In genomic region chr2:240373289-240373885, GRCh38 we compare ENCODE assay signal across 20 cellular contexts.
A peak's percentile ranks its signal among the peaks of the same experiment; 100 is the strongest.
DNase-seq lines count a peak whose midpoint lies in the region; ATAC-seq and TF ChIP-seq lines count a peak whose summit lies in the region.
"Had no signal": no experiment of that assay in that cellular context is flagged by ENCODE, and none has a peak within 500 bp of the region (broad histone marks: within the 10 kb centered on the region; RNA-seq: fewer than 3 reads in every experiment).

No MANE protein-coding gene starts in this region.

- H3K27ac ChIP-seq in AG04450 (ENCODE audit: low read depth, low read length) = peak overlapping the region; percentile 91
- peak overlapping the region; percentile 93 for H3K27ac ChIP-seq in SJSA1
- H3K27ac ChIP-seq in lung (ENCODE audit: low read depth in 1 of 2, low read length in 1 of 2) = peak overlapping the region; percentile 56 to 58
- peak overlapping the region; percentile 85 for H3K27ac ChIP-seq in smooth muscle cell (ENCODE audit: low read depth)
- H3K27ac ChIP-seq in PC-9 = no peak overlapping the region
- H3K27ac ChIP-seq: cardiac muscle cell, dorsolateral prefrontal cortex, KMS-11 had no signal

- POLR2A ChIA-PET in AG04450 (lab: Yijun Ruan, JAX) = interaction anchor here (1.2 to 1.9 kb wide), 3 partner anchors 12 to 53 kb away, joined by 4 to 10 read pairs (median 7); no protein-coding TSS in a partner anchor
- POLR2A ChIA-PET in PC-9 (lab: Charles Lee; ENCODE audit: unreplicated experiment) = interaction anchor here (0.6 to 0.9 kb wide), 2 partner anchors 11 to 12 kb away, joined by 3 to 4 read pairs; no protein-coding TSS in a partner anchor

- no peaks in the 10 kb centered on the region for H3K9me2 ChIP-seq in PC-9 (ENCODE audit: insufficient read depth)

- CTCF ChIA-PET in AG04450 (lab: Charles Lee) (no interaction called here), PC-9 (lab: Charles Lee) (interaction anchor here (0.7 kb wide), 1 partner anchor 140 kb away, joined by 11 read pairs; no protein-coding TSS in a partner anchor)

- no peak for ATAC-seq in lung (ENCODE audit: insufficient read depth, low FRiP score)
- ATAC-seq: GM12878, WTC11 had no signal

- intact Hi-C loops in PC-9 (cut with micrococcal nuclease; ENCODE audit: unreplicated experiment) = loop anchor here (5.0 kb wide), 1 partner anchor 524 kb away; the partner anchor contains the start of gene MAB21L4

- H2AFZ ChIP-seq in smooth muscle cell (ENCODE audit: low read depth) (no peak overlapping the region), PC-9 (no peak overlapping the region)

- H3K4me2 ChIP-seq in smooth muscle cell (peak overlapping the region; percentile 24), PC-9 (no peak overlapping the region)
- H3K4me2 ChIP-seq: KMS-11 had no signal

- H3F3A ChIP-seq in smooth muscle cell (ENCODE audit: low read depth) (no peaks in the 10 kb centered on the region), PC-9 (ENCODE audit: insufficient read depth, low read depth) (peaks cover 21% of the 10 kb centered on the region)

- WGBS in lung, 2 donors = 87 to 94% methylated on average over 20 of the region's 20 CpGs
- 99% methylated on average over 20 of the region's 20 CpGs for WGBS in smooth muscle cell (ENCODE audit: low lambda C conversion rate)

- no TSS peak for BruUV-seq in PC-9 (replicated peaks; lab: Mats Ljungman, UMichigan)

- H3K27me3 ChIP-seq in AG04450 (ENCODE audit: control insufficient read depth, insufficient read depth, low read length) = no peaks in the 10 kb centered on the region
- no peaks in the 10 kb centered on the region for H3K27me3 ChIP-seq in SJSA1 (replicated peaks)
- H3K27me3 ChIP-seq in lung (ENCODE audit: control insufficient read depth, insufficient read depth) = no peaks in the 10 kb centered on the region
- H3K27me3 ChIP-seq in smooth muscle cell (ENCODE audit: low read depth) = no peaks in the 10 kb centered on the region
- no peaks in the 10 kb centered on the region for H3K27me3 ChIP-seq in PC-9 (ENCODE audit: insufficient read depth, low read depth)
- H3K27me3 ChIP-seq: cardiac muscle cell, dorsolateral prefrontal cortex had no signal

- H3K4me1 ChIP-seq in SJSA1 (replicated peaks) (peaks cover 83% of the 10 kb centered on the region), lung (ENCODE audit: control insufficient read depth in 2 of 2, insufficient read depth in 2 of 2, low read length in 2 of 2) (peaks cover 5 to 18% of the 10 kb centered on the region in 2 donors), smooth muscle cell (ENCODE audit: low read depth) (peaks cover 9% of the 10 kb centered on the region), PC-9 (replicated peaks; ENCODE audit: insufficient read depth) (peaks cover 48% of the 10 kb centered on the region)

- peak overlapping the region; percentile 24 for H3K9ac ChIP-seq in smooth muscle cell (ENCODE audit: low read depth)
- H3K9ac ChIP-seq: KMS-11 had no signal

- no peaks in the 10 kb centered on the region for H4K20me1 ChIP-seq in smooth muscle cell (ENCODE audit: low read depth)
- no peaks in the 10 kb centered on the region for H4K20me1 ChIP-seq in PC-9 (ENCODE audit: insufficient read depth)

- H3K9me3 ChIP-seq in AG04450 (ENCODE audit: control insufficient read depth, insufficient read depth, low read length) = peaks cover 3% of the 10 kb centered on the region; the same call in 1 of the 2 replicates
- no peaks in the 10 kb centered on the region for H3K9me3 ChIP-seq in SJSA1 (replicated peaks)
- H3K9me3 ChIP-seq in lung (ENCODE audit: control insufficient read depth in 2 of 2, insufficient read depth in 1 of 2, low read length in 1 of 2) = no peaks in the 10 kb centered on the region
- H3K9me3 ChIP-seq in smooth muscle cell (replicated peaks; ENCODE audit: low read depth) = no peaks in the 10 kb centered on the region
- no peaks in the 10 kb centered on the region for H3K9me3 ChIP-seq in PC-9 (ENCODE audit: insufficient read depth, low read depth)
- H3K9me3 ChIP-seq: mucosa of descending colon had no signal

- in situ Hi-C loops in ACHN (cut with HindIII; ENCODE audit: low pct_ligation_motif_present, low pct_unique_long_range_greater_than_20kb, low sequenced_read_pairs) = no loop called here

- DNase-seq in AG04450 (ENCODE audit: low read depth, low spot score) (no peak), SJSA1 (ENCODE audit: low read depth in 1 of 2, low spot score in 2 of 2) (no peak), lung (ENCODE audit: low spot score) (no peak), smooth muscle cell (lab: John Stamatoyannopoulos, UW; ENCODE audit: unreplicated experiment) (no peak), ACHN (no peak), PC-9 (no peak), iPS-NIHi7 (ENCODE audit: extremely low spot score) (no peak), NCI-H2196 treated with DMSO at 0.1 percent for 48 hours (lab: John Stamatoyannopoulos, UW; ENCODE audit: unreplicated experiment) (no peak)
- DNase-seq: activated CD4-positive, alpha-beta memory T cell treated with anti-CD3 and anti-CD28 coated beads, Interleukin-2, amount 10 ng/mL, durations not matched to agents 7 days and 5 days; activated gamma-delta T cell; activated T-cell treated with anti-CD3 and anti-CD28 coated beads for 4 hours; CD8-positive, alpha-beta memory T cell; dorsolateral prefrontal cortex; NCI-H1694; OCI-M1 had no signal

- no peaks in the 10 kb centered on the region for H3K36me3 ChIP-seq in SJSA1
- no peaks in the 10 kb centered on the region for H3K36me3 ChIP-seq in lung (ENCODE audit: control insufficient read depth in 2 of 2, insufficient read depth in 2 of 2, low read length in 2 of 2)
- no peaks in the 10 kb centered on the region for H3K36me3 ChIP-seq in smooth muscle cell (ENCODE audit: low read depth)
- H3K36me3 ChIP-seq in PC-9 (ENCODE audit: low read depth) = no peaks in the 10 kb centered on the region
- H3K36me3 ChIP-seq: cardiac muscle cell had no signal

- H3K4me3 ChIP-seq in AG04450 (ENCODE audit: low read depth, low read length) = no peak overlapping the region
- no peak overlapping the region for H3K4me3 ChIP-seq in SJSA1
- H3K4me3 ChIP-seq in lung = no peak overlapping the region
- H3K4me3 ChIP-seq in smooth muscle cell = no peak overlapping the region
- H3K4me3 ChIP-seq in PC-9 = no peak overlapping the region
- H3K4me3 ChIP-seq: cardiac muscle cell, dorsolateral prefrontal cortex, GM12878, mucosa of descending colon had no signal

- H3K79me2 ChIP-seq in smooth muscle cell (ENCODE audit: low read depth) (no peaks in the 10 kb centered on the region), PC-9 (ENCODE audit: low read depth) (no peaks in the 10 kb centered on the region)

- no peak for TF ChIP-seq CTCF in AG04450 (IDR thresholded peaks at IDR 0.05; ENCODE audit: low read depth, low read length)
- no peak for TF ChIP-seq CTCF in lung (IDR thresholded peaks at IDR 0.05; ENCODE audit: control extremely low read depth, extremely low read depth)
- no peak for TF ChIP-seq CTCF in smooth muscle cell (IDR thresholded peaks at IDR 0.05; ENCODE audit: borderline replicate concordance, insufficient read depth, poor library complexity, severe bottlenecking)
- TF ChIP-seq CTCF in PC-9 (conservative IDR thresholded peaks at IDR 0.05) = no peak
